8 cellular contexts compared by ENCODE assay signal in the genomic region with DNA sequence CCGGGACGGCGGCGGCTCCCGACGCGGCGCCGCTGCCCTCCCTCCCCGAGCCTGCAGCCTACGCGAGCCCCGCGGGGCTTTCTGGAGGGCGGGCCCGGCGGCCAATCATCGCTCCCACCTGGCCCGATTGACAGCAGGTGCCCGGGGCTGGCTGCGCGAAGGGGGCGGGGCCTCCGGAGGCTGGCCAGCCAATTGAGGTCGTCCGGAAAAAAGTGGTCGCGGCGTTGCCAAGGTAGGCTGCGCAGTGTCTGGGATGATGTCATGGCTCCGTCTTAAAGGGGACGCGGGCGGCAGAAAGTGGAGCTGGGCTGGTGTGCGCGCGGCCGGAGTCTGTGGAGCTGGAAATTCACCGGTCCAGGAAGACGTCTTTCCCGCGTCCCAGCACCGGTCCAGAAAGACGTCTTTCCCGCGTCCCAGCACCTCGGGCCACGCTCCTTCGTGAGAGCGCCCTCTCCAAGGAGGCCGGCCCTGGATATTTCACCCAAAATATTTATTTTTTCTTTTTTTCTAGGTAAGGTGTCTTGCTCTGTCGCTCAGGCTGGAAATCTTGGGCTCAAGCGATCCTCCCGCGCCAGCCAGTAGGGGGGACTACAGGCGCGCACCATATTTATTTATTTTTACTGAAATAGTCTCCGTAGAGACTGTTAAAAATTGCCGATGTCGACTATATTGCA. TPM values are rescaled to one million over a fixed set of nuclear protein-coding genes. Genes with fewer than 3 reads are reported as not detected.
A peak's percentile ranks its signal among the peaks of the same experiment; 100 is the strongest.
DNase-seq lines count a peak whose midpoint lies in the region; ATAC-seq, FAIRE-seq and TF ChIP-seq lines count a peak whose summit lies in the region.

A gene (minus strand): TSS at position 83 of the 674 bp plus-strand sequence. CDS start 154 bp downstream, outside the sequence.

- H3K9me3 ChIP-seq in pancreas: no peaks in the 10 kb centered on the region
- H3K9me3 ChIP-seq in tibial artery: no peaks in the 10 kb centered on the region

- H3K27ac Mint-ChIP-seq in activated naive CD8-positive, alpha-beta T cell treated with anti-CD3 and anti-CD28 coated beads, Interleukin-2, amount 50 U/mL, for 24 hours: peak within 1 kb of the TSS; percentile 98

- WGBS in pancreas, 2 donors: 0% methylated on average over 55 to 60 of the region's 60 CpGs

- H3K27ac ChIP-seq in pancreas: peak within 1 kb of the TSS; percentile 88 to 99 (median 97)
- peak within 1 kb of the TSS; percentile 89 to 93 for H3K27ac ChIP-seq in tibial artery

- H3K4me3 ChIP-seq in GM12875 (ENCODE audit: low read depth, low read length): peak within 1 kb of the TSS; percentile 76
- peak within 1 kb of the TSS; percentile 80 to 88 (median 82) for H3K4me3 ChIP-seq in pancreas
- H3K4me3 ChIP-seq in tibial artery: peak within 1 kb of the TSS; percentile 68 to 77

- peak; percentile 97 for DNase-seq in NCI-H1417 treated with DMSO at 0.1 percent for 48 hours (lab: John Stamatoyannopoulos, UW)
- peak; percentile 100 for DNase-seq in SW480 (ENCODE audit: low spot score)
- peak; percentile 98 for DNase-seq in activated naive CD8-positive, alpha-beta T cell treated with anti-CD3 and anti-CD28 coated beads, Interleukin-2, amount 50 U/mL, for 24 hours
- peak; percentile 98 for DNase-seq in Right ventricle myocardium superior
- peak; percentile 96 to 99 (median 98) for DNase-seq in pancreas
- DNase-seq in tibial artery: peak; percentile 97 to 99

- H3K4me1 ChIP-seq in pancreas (peaks cover 5 to 15% (median 13%) of the 10 kb centered on the region in 3 donors), tibial artery (peaks cover 0 to 33% (median 27%) of the 10 kb centered on the region in 4 donors)

- peaks cover 39% of the 10 kb centered on the region for H3K4me1 Mint-ChIP-seq in activated naive CD8-positive, alpha-beta T cell treated with anti-CD3 and anti-CD28 coated beads, Interleukin-2, amount 50 U/mL, for 24 hours

- H3K27me3 Mint-ChIP-seq in activated naive CD8-positive, alpha-beta T cell treated with anti-CD3 and anti-CD28 coated beads, Interleukin-2, amount 50 U/mL, for 24 hours: no peaks in the 10 kb centered on the region

- peaks cover 18% of the 10 kb centered on the region for H3K36me3 Mint-ChIP-seq in activated naive CD8-positive, alpha-beta T cell treated with anti-CD3 and anti-CD28 coated beads, Interleukin-2, amount 50 U/mL, for 24 hours (ENCODE audit: low read depth)

- intact Hi-C loops in Right ventricle myocardium superior (cut with DNase I) (loop anchor here (2.0 kb wide), 1 partner anchor 17 kb away; a partner anchor contains a TSS), pancreas (cut with DNase I) (no loop called here), tibial artery (cut with DNase I; ENCODE audit: low total_unique reads) (loop anchor here (2.0 kb wide), 1 partner anchor 17 kb away; a partner anchor contains a TSS)

- H3K9me3 Mint-ChIP-seq in activated naive CD8-positive, alpha-beta T cell treated with anti-CD3 and anti-CD28 coated beads, Interleukin-2, amount 50 U/mL, for 24 hours: no peaks in the 10 kb centered on the region

- TF ChIP-seq CTCF in GM12875 (IDR thresholded peaks at IDR 0.05; ENCODE audit: borderline replicate concordance, insufficient read depth, low read depth, low read length): peak; percentile 45; the same call in 1 of the 2 replicates
- TF ChIP-seq CTCF in pancreas (IDR thresholded peaks at IDR 0.05): peak in 3 of 4 donors; percentile 8 to 29 (median 28)
- peak; percentile 47 to 53 for TF ChIP-seq CTCF in tibial artery (IDR thresholded peaks at IDR 0.05)

- no peaks in the 10 kb centered on the region for H3K27me3 ChIP-seq in pancreas
- H3K27me3 ChIP-seq in tibial artery: no peaks in the 10 kb centered on the region

- H3K36me3 ChIP-seq in pancreas: peaks cover 0 to 1% (median 1%) of the 10 kb centered on the region in 3 donors
- peaks cover under 1 to 13% (median 3%) of the 10 kb centered on the region in 3 donors for H3K36me3 ChIP-seq in tibial artery

- ATAC-seq in HG02798 (IDR thresholded peaks at IDR 0.05; ENCODE audit: poor library complexity, unreplicated experiment) (peak; percentile 89), Right ventricle myocardium superior (ENCODE audit: poor library complexity) (peak; percentile 96), pancreas (peak; percentile 93 to 98 (median 94))
- ATAC-seq in activated naive CD8-positive, alpha-beta T cell treated with anti-CD3 and anti-CD28 coated beads, Interleukin-2, amount 50 U/mL, for 24 hours: peak; percentile 67

- peak within 1 kb of the TSS; percentile 94 for H3K4me3 Mint-ChIP-seq in activated naive CD8-positive, alpha-beta T cell treated with anti-CD3 and anti-CD28 coated beads, Interleukin-2, amount 50 U/mL, for 24 hours

- no peak for FAIRE-seq in pancreas (lab: Jason Lieb, UNC)

RNA-seq across cellular contexts. Expression of the gene that starts here (rescaled TPM):
- total RNA-seq in Right ventricle myocardium superior (54.5 TPM), pancreas (10 to 100 TPM; 46.8 to 52.2 (median 49.1) TPM)
- polyA plus RNA-seq in pancreas: 10 to 100 TPM; 73.6 to 90.0 TPM

Comparison
In these comparisons a context has a peak if more than half of its experiments do, and no peak if none do; other contexts are left out.
1. Peak in every context shown above with its lines: DNase-seq, ATAC-seq, H3K4me3 ChIP-seq and H3K27ac ChIP-seq.
2. intact Hi-C loops: an anchor here in Right ventricle myocardium superior (2.0 kb wide) and tibial artery (2.0 kb wide); none called in pancreas.